In genomic region chr17:74639704-74640142, GRCh38 we compare ENCODE assay signal across 14 cellular contexts. TPM values are rescaled to one million over a fixed set of nuclear protein-coding genes. Genes with fewer than 3 reads are reported as not detected.
DNase-seq lines count a peak whose midpoint lies in the region; ATAC-seq and TF ChIP-seq lines count a peak whose summit lies in the region.
"Had no signal": no experiment of that assay in that cellular context is flagged by ENCODE, and none has a peak within 500 bp of the region (broad histone marks: within the 10 kb centered on the region; RNA-seq: fewer than 3 reads in every experiment).

No MANE protein-coding gene starts in this region.

- no peak for TF ChIP-seq EP300 in SK-N-SH (IDR thresholded peaks at IDR 0.05; ENCODE audit: borderline replicate concordance in 1 of 2, low read depth in 1 of 2, low read length in 1 of 2)

- peak overlapping the region; percentile 65 for H3K4me2 ChIP-seq in KMS-11
- H3K4me2 ChIP-seq in SK-N-SH, result no peak overlapping the region
- H3K4me2 ChIP-seq: PC-9 had no signal

- H3F3A ChIP-seq in SK-N-SH (replicated peaks; ENCODE audit: insufficient read depth), result no peaks in the 10 kb centered on the region

- TF ChIP-seq CTCF in KMS-11 (conservative IDR thresholded peaks at IDR 0.05; ENCODE audit: low read depth, low read length) (no peak), natural killer cell (IDR thresholded peaks at IDR 0.05) (no peak), SK-N-SH (IDR thresholded peaks at IDR 0.05) (no peak), foreskin fibroblast (IDR thresholded peaks at IDR 0.05; ENCODE audit: low read depth, low read length) (no peak)

- no peak overlapping the region for H3K27ac Mint-ChIP-seq in activated CD4-positive, alpha-beta T cell treated with anti-CD3 and anti-CD28 coated beads for 36 hours
- no peak overlapping the region for H3K27ac Mint-ChIP-seq in activated CD4-positive, alpha-beta memory T cell treated with anti-CD3 and anti-CD28 coated beads for 36 hours
- peak overlapping the region in 1 of 2 donors; percentile 24 for H3K27ac Mint-ChIP-seq in natural killer cell

- WGBS in SK-N-SH (ENCODE audit: low lambda C conversion rate), result 36% methylated on average over 10 of the region's 10 CpGs

- no peaks in the 10 kb centered on the region for H4K20me1 ChIP-seq in KMS-11 (ENCODE audit: insufficient read depth)
- no peaks in the 10 kb centered on the region for H4K20me1 ChIP-seq in SK-N-SH (ENCODE audit: insufficient read depth)

- TF ChIP-seq RAD21 in SK-N-SH (IDR thresholded peaks at IDR 0.05; ENCODE audit: low read length), result no peak

- no peaks in the 10 kb centered on the region for H3K36me3 Mint-ChIP-seq in activated CD4-positive, alpha-beta T cell treated with anti-CD3 and anti-CD28 coated beads for 36 hours (ENCODE audit: low read depth)
- no peaks in the 10 kb centered on the region for H3K36me3 Mint-ChIP-seq in activated CD4-positive, alpha-beta memory T cell treated with anti-CD3 and anti-CD28 coated beads for 36 hours
- H3K36me3 Mint-ChIP-seq in natural killer cell, result no peaks in the 10 kb centered on the region

- CTCF ChIA-PET in activated CD4-positive, alpha-beta T cell treated with anti-CD3 and anti-CD28 coated beads for 36 hours (lab: Charles Lee), result no interaction called here
- CTCF ChIA-PET in activated CD4-positive, alpha-beta memory T cell treated with anti-CD3 and anti-CD28 coated beads for 36 hours (lab: Charles Lee), result interaction anchor here (2.8 kb wide), 1 partner anchor 18 kb away, joined by 8 read pairs; no protein-coding TSS in a partner anchor
- CTCF ChIA-PET in SK-N-SH (lab: Yijun Ruan, JAX), result interaction anchor here (0.9 to 2.7 kb wide), 4 partner anchors 18 to 131 kb away, joined by 3 to 10 read pairs (median 6); partner anchors contain the start of gene CD300H

- peaks cover 28% of the 10 kb centered on the region for H3K27me3 Mint-ChIP-seq in activated CD4-positive, alpha-beta T cell treated with anti-CD3 and anti-CD28 coated beads for 36 hours
- H3K27me3 Mint-ChIP-seq in activated CD4-positive, alpha-beta memory T cell treated with anti-CD3 and anti-CD28 coated beads for 36 hours, result peaks cover 27% of the 10 kb centered on the region
- peaks cover 23 to 34% of the 10 kb centered on the region in 2 donors for H3K27me3 Mint-ChIP-seq in natural killer cell (ENCODE audit: low read depth in 2 of 2)

- ATAC-seq in activated CD4-positive, alpha-beta T cell treated with anti-CD3 and anti-CD28 coated beads for 36 hours, result peak; percentile 33
- ATAC-seq in natural killer cell, result peak; percentile 25 to 32 (median 29)
- ATAC-seq in GM21381 (IDR thresholded peaks at IDR 0.05; ENCODE audit: unreplicated experiment), result no peak

- H3K9me3 Mint-ChIP-seq in activated CD4-positive, alpha-beta T cell treated with anti-CD3 and anti-CD28 coated beads for 36 hours (ENCODE audit: low read depth), result no peaks in the 10 kb centered on the region
- no peaks in the 10 kb centered on the region for H3K9me3 Mint-ChIP-seq in activated CD4-positive, alpha-beta memory T cell treated with anti-CD3 and anti-CD28 coated beads for 36 hours
- no peaks in the 10 kb centered on the region for H3K9me3 Mint-ChIP-seq in natural killer cell
- H3K9me3 Mint-ChIP-seq: neural crest cell had no signal

- H3K27ac ChIP-seq in KMS-11 (no peak overlapping the region), SK-N-SH (ENCODE audit: low read depth in 2 of 2, low read length in 1 of 2) (no peak overlapping the region)
- H3K27ac ChIP-seq: PC-9 had no signal

- H3K4me1 ChIP-seq in KMS-11 (ENCODE audit: low read depth, poor library complexity, severe bottlenecking) (peaks cover 29% of the 10 kb centered on the region), SK-N-SH (ENCODE audit: control insufficient read depth in 1 of 2, insufficient read depth in 2 of 2, low read depth in 1 of 2, low read length in 1 of 2) (no peaks in the 10 kb centered on the region)

- no peaks in the 10 kb centered on the region for H3K36me3 ChIP-seq in KMS-11 (ENCODE audit: insufficient read depth)
- no peaks in the 10 kb centered on the region for H3K36me3 ChIP-seq in SK-N-SH (replicated peaks in 1 of 2; ENCODE audit: control insufficient read depth in 1 of 2, insufficient read depth in 2 of 2, low read length in 1 of 2)

- peaks cover 69% of the 10 kb centered on the region for H3K27me3 ChIP-seq in KMS-11 (ENCODE audit: insufficient read depth, low read depth)
- H3K27me3 ChIP-seq in SK-N-SH (ENCODE audit: insufficient read depth), result no peaks in the 10 kb centered on the region

- H3K9me3 ChIP-seq in SK-N-SH, result no peaks in the 10 kb centered on the region

- no peaks in the 10 kb centered on the region for H3K9me2 ChIP-seq in SK-N-SH

- peaks cover 8% of the 10 kb centered on the region for H3K4me1 Mint-ChIP-seq in activated CD4-positive, alpha-beta T cell treated with anti-CD3 and anti-CD28 coated beads for 36 hours
- H3K4me1 Mint-ChIP-seq in activated CD4-positive, alpha-beta memory T cell treated with anti-CD3 and anti-CD28 coated beads for 36 hours (ENCODE audit: low read depth), result peaks cover 10% of the 10 kb centered on the region
- H3K4me1 Mint-ChIP-seq in natural killer cell, result peaks cover 21 to 24% of the 10 kb centered on the region in 2 donors

- intact Hi-C loops in activated CD4-positive, alpha-beta T cell treated with anti-CD3 and anti-CD28 coated beads for 36 hours (cut with DNase I, micrococcal nuclease), result no loop called here
- intact Hi-C loops in activated CD4-positive, alpha-beta memory T cell treated with anti-CD3 and anti-CD28 coated beads for 36 hours (cut with micrococcal nuclease), result loop anchor here (5.0 kb wide), 1 partner anchor 38 kb away; no protein-coding TSS in a partner anchor
- intact Hi-C loops in natural killer cell (cut with micrococcal nuclease), result no loop called here

- H3K4me3 ChIP-seq in KMS-11 (IDR thresholded peaks at IDR 0.05; ENCODE audit: insufficient read depth, low read depth, low read length), result no peak overlapping the region
- no peak overlapping the region for H3K4me3 ChIP-seq in SK-N-SH (ENCODE audit: low read depth in 2 of 2, low read length in 1 of 2)
- H3K4me3 ChIP-seq in foreskin fibroblast (ENCODE audit: low read depth in 1 of 2, low read length in 2 of 2), result no peak overlapping the region
- H3K4me3 ChIP-seq: PC-9 had no signal

- POLR2A ChIA-PET in activated CD4-positive, alpha-beta T cell treated with anti-CD3 and anti-CD28 coated beads for 36 hours (lab: Charles Lee), result no interaction called here
- POLR2A ChIA-PET in activated CD4-positive, alpha-beta memory T cell treated with anti-CD3 and anti-CD28 coated beads for 36 hours (lab: Charles Lee), result no interaction called here
- POLR2A ChIA-PET in SK-N-SH (lab: Yijun Ruan, JAX), result no interaction called here

- H3K9ac ChIP-seq in KMS-11, result no peak overlapping the region
- H3K9ac ChIP-seq in SK-N-SH, result no peak overlapping the region

- H2AFZ ChIP-seq in KMS-11 (ENCODE audit: low read depth) (no peak overlapping the region), SK-N-SH (ENCODE audit: low read depth) (no peak overlapping the region)
- H2AFZ ChIP-seq: PC-9 had no signal

- DNase-seq in activated CD4-positive, alpha-beta T cell treated with anti-CD3 and anti-CD28 coated beads for 36 hours, result peak; percentile 14
- DNase-seq in activated CD4-positive, alpha-beta T cell treated with anti-CD3 and anti-CD28 coated beads for 4 hours, result no peak
- peak; percentile 18 for DNase-seq in activated CD4-positive, alpha-beta memory T cell treated with anti-CD3 and anti-CD28 coated beads for 36 hours
- DNase-seq in natural killer cell (no peak), SK-N-SH (no peak), foreskin fibroblast (no peak)
- DNase-seq: EL; H7; NCI-H1417; PC-9; stimulated activated CD4-positive, alpha-beta T cell treated with anti-CD3 and anti-CD28 coated beads, Interleukin-1b, Interleukin-23, amount 100 ng/mL, for 48 hours had no signal

- H3K4me3 Mint-ChIP-seq in activated CD4-positive, alpha-beta T cell treated with anti-CD3 and anti-CD28 coated beads for 36 hours, result no peak overlapping the region
- H3K4me3 Mint-ChIP-seq in activated CD4-positive, alpha-beta memory T cell treated with anti-CD3 and anti-CD28 coated beads for 36 hours, result no peak overlapping the region
- H3K4me3 Mint-ChIP-seq in natural killer cell, result no peak overlapping the region
- H3K4me3 Mint-ChIP-seq: neural crest cell had no signal

- H3K79me2 ChIP-seq in KMS-11 (ENCODE audit: insufficient read depth, low read depth), result no peaks in the 10 kb centered on the region
- no peaks in the 10 kb centered on the region for H3K79me2 ChIP-seq in SK-N-SH (ENCODE audit: insufficient read depth)

TF ChIP-seq in SK-N-SH, 30 proteins besides CTCF, POLR2A, EP300 and RAD21:
- TF ChIP-seq POLR2AphosphoS5 (IDR thresholded peaks at IDR 0.05; ENCODE audit: low read depth, low read length) (no peak), MEF2A (IDR thresholded peaks at IDR 0.05; ENCODE audit: borderline replicate concordance, low read depth) (no peak), USF2 (IDR thresholded peaks at IDR 0.05; ENCODE audit: borderline replicate concordance, low read depth, low read length) (no peak), NRF1 (IDR thresholded peaks at IDR 0.05; ENCODE audit: low read depth, low read length) (no peak)
TF ChIP-seq in SK-N-SH: peak in this region for 0.

RNA-seq across cellular contexts. Expression of gene CD300E, which starts 16.2 kb away (rescaled TPM):
- not detected for total RNA-seq in activated CD4-positive, alpha-beta T cell treated with anti-CD3 and anti-CD28 coated beads for 36 hours
- total RNA-seq in activated CD4-positive, alpha-beta memory T cell treated with anti-CD3 and anti-CD28 coated beads for 36 hours, result not detected
- total RNA-seq in natural killer cell, result 1 to 10 TPM; 6.9 to 10.0 (median 8.9) TPM
- polyA plus RNA-seq in SK-N-SH (2012; rRNA removed), result not detected in 2 replicates
- not detected in 2 replicates for polyA plus RNA-seq in SK-N-SH (2012; cell fraction: cytosol; rRNA removed)
- not detected in 2 replicates for polyA plus RNA-seq in SK-N-SH (2012; cell fraction: nucleus; rRNA removed)
- total RNA-seq: neural crest cell, PC-9 had no signal

RNA-seq across cellular contexts. Expression of gene CD300LD, which starts 47.6 kb away (rescaled TPM):
- under 1 TPM in 1 of 2 experiments, not detected in 1; 0.18 TPM for total RNA-seq in activated CD4-positive, alpha-beta T cell treated with anti-CD3 and anti-CD28 coated beads for 36 hours
- total RNA-seq in activated CD4-positive, alpha-beta memory T cell treated with anti-CD3 and anti-CD28 coated beads for 36 hours, result not detected
- not detected for total RNA-seq in natural killer cell
- polyA plus RNA-seq in SK-N-SH (2012; rRNA removed), result not detected in 2 replicates
- not detected in 2 replicates for polyA plus RNA-seq in SK-N-SH (2012; cell fraction: cytosol; rRNA removed)
- polyA plus RNA-seq in SK-N-SH (2012; cell fraction: nucleus; rRNA removed), result not detected in 2 replicates
- total RNA-seq: H7, neural crest cell, PC-9 had no signal

Comparison
In these comparisons a context has a peak if more than half of its experiments do, and no peak if none do; other contexts are left out.
1. DNase-seq: peak in activated CD4-positive, alpha-beta T cell treated with anti-CD3 and anti-CD28 coated beads for 36 hours (single experiment) and activated CD4-positive, alpha-beta memory T cell treated with anti-CD3 and anti-CD28 coated beads for 36 hours (single experiment); none in activated CD4-positive, alpha-beta T cell treated with anti-CD3 and anti-CD28 coated beads for 4 hours (0 of 2), natural killer cell (single experiment), SK-N-SH (single experiment) and foreskin fibroblast (0 of 2).
2. RNA of gene CD300E, which starts 16.2 kb away (total RNA-seq): 6.9 to 10.0 TPM in natural killer cell; not detected in activated CD4-positive, alpha-beta T cell treated with anti-CD3 and anti-CD28 coated beads for 36 hours and not detected in activated CD4-positive, alpha-beta memory T cell treated with anti-CD3 and anti-CD28 coated beads for 36 hours; every median in the first group is over 4 times any median in the second.